Comparison of ENCODE assay signal across 6 cellular contexts in genomic region chrX:49155900-49156837, GRCh38. TPM values are rescaled to one million over a fixed set of nuclear protein-coding genes. Genes with fewer than 3 reads are reported as not detected.
DNase-seq lines count a peak whose midpoint lies in the region; ATAC-seq and TF ChIP-seq lines count a peak whose summit lies in the region.

No MANE protein-coding gene starts in this region.

- no peaks in the 10 kb centered on the region for H4K20me1 ChIP-seq in GM23338 (replicated peaks; ENCODE audit: insufficient read depth)

- TF ChIP-seq CTCF in GM23338 (conservative IDR thresholded peaks at IDR 0.05; ENCODE audit: low read depth in 2 of 2) (peak; percentile 52 to 83), gastrocnemius medialis (IDR thresholded peaks at IDR 0.05 in 4 of 5, conservative IDR thresholded peaks at IDR 0.05 in 1 of 5) (peak; percentile 57 to 85 (median 82))

- no peaks in the 10 kb centered on the region for H3K9me3 ChIP-seq in CD4-positive, CD25-positive, alpha-beta regulatory T cell (ENCODE audit: control insufficient read depth in 2 of 2, low read length in 2 of 2)
- H3K9me3 ChIP-seq in gastrocnemius medialis: no peaks in the 10 kb centered on the region

- H3K36me3 Mint-ChIP-seq in CD4-positive, CD25-positive, alpha-beta regulatory T cell: peaks cover under 1% of the 10 kb centered on the region
- H3K36me3 Mint-ChIP-seq in GM23338 (ENCODE audit: low read depth): no peaks in the 10 kb centered on the region
- H3K36me3 Mint-ChIP-seq in activated CD4-positive, alpha-beta memory T cell treated with anti-CD3 and anti-CD28 coated beads, Interleukin-2, amount 10 ng/mL, durations not matched to agents 7 days and 5 days (ENCODE audit: low read depth): no peaks in the 10 kb centered on the region

- DNase-seq in CD4-positive, CD25-positive, alpha-beta regulatory T cell: peak; percentile 78 to 86 (median 85)
- peak; percentile 91 for DNase-seq in GM23338 (ENCODE audit: low spot score)
- DNase-seq in NCI-H2029 (lab: John Stamatoyannopoulos, UW): peak; percentile 72
- peak; percentile 87 for DNase-seq in activated CD4-positive, alpha-beta memory T cell treated with anti-CD3 and anti-CD28 coated beads, Interleukin-2, amount 10 ng/mL, durations not matched to agents 7 days and 5 days
- peak; percentile 81 for DNase-seq in fibroblast of the conjunctiva (ENCODE audit: low read depth)
- peak; percentile 72 to 86 for DNase-seq in gastrocnemius medialis

- H3K4me3 ChIP-seq in CD4-positive, CD25-positive, alpha-beta regulatory T cell (ENCODE audit: low read depth, low read length): peak overlapping the region; percentile 57
- H3K4me3 ChIP-seq in GM23338 (peak overlapping the region; percentile 53), gastrocnemius medialis (peak overlapping the region; percentile 60 to 69 (median 66))

- no peaks in the 10 kb centered on the region for H3K9me2 ChIP-seq in GM23338 (ENCODE audit: insufficient read depth)

- peak; percentile 36 to 47 for TF ChIP-seq POLR2A in gastrocnemius medialis (IDR thresholded peaks at IDR 0.05)

- H3K4me2 ChIP-seq in GM23338: peak overlapping the region; percentile 79

- POLR2A ChIA-PET in activated CD4-positive, alpha-beta memory T cell treated with anti-CD3 and anti-CD28 coated beads, Interleukin-2, amount 10 ng/mL, durations not matched to agents 7 days and 5 days (lab: Charles Lee): interaction anchor here (0.6 to 0.9 kb wide), 4 partner anchors 10 to 77 kb away, joined by 3 to 6 read pairs (median 4); partner anchors contain the start of gene WDR45

- peak overlapping the region; percentile 89 to 98 (median 96) for H3K27ac Mint-ChIP-seq in CD4-positive, CD25-positive, alpha-beta regulatory T cell
- peak overlapping the region; percentile 98 for H3K27ac Mint-ChIP-seq in GM23338
- H3K27ac Mint-ChIP-seq in activated CD4-positive, alpha-beta memory T cell treated with anti-CD3 and anti-CD28 coated beads, Interleukin-2, amount 10 ng/mL, durations not matched to agents 7 days and 5 days: peak overlapping the region; percentile 94

- in situ Hi-C loops in gastrocnemius medialis (cut with MboI; ENCODE audit: low sequenced_read_pairs in 4 of 4): no loop called here

- H3K4me1 Mint-ChIP-seq in CD4-positive, CD25-positive, alpha-beta regulatory T cell: peaks cover 0 to 17% (median 10%) of the 10 kb centered on the region in 4 donors
- peaks cover 10% of the 10 kb centered on the region; the same call in 2 of the 3 replicates for H3K4me1 Mint-ChIP-seq in GM23338
- peaks cover 18% of the 10 kb centered on the region for H3K4me1 Mint-ChIP-seq in activated CD4-positive, alpha-beta memory T cell treated with anti-CD3 and anti-CD28 coated beads, Interleukin-2, amount 10 ng/mL, durations not matched to agents 7 days and 5 days

- H3K27me3 Mint-ChIP-seq in CD4-positive, CD25-positive, alpha-beta regulatory T cell: no peaks in the 10 kb centered on the region
- H3K27me3 Mint-ChIP-seq in GM23338 (ENCODE audit: insufficient read depth, low read depth, poor library complexity): peaks cover 6% of the 10 kb centered on the region
- H3K27me3 Mint-ChIP-seq in activated CD4-positive, alpha-beta memory T cell treated with anti-CD3 and anti-CD28 coated beads, Interleukin-2, amount 10 ng/mL, durations not matched to agents 7 days and 5 days: no peaks in the 10 kb centered on the region

- peak; percentile 95 to 97 for ATAC-seq in CD4-positive, CD25-positive, alpha-beta regulatory T cell (ENCODE audit: low read depth in 2 of 2)
- ATAC-seq in GM23338: peak; percentile 89
- peak; percentile 84 to 92 for ATAC-seq in gastrocnemius medialis

- CTCF ChIA-PET in activated CD4-positive, alpha-beta memory T cell treated with anti-CD3 and anti-CD28 coated beads, Interleukin-2, amount 10 ng/mL, durations not matched to agents 7 days and 5 days (lab: Charles Lee): interaction anchor here (0.6 to 2.2 kb wide), 21 partner anchors 10 to 198 kb away, joined by 3 to 18 read pairs (median 5); partner anchors contain the start of genes CCDC22, GRIPAP1, PLP2 and PPP1R3F

- H3K36me3 ChIP-seq in CD4-positive, CD25-positive, alpha-beta regulatory T cell (ENCODE audit: control insufficient read depth, insufficient read depth, low read length): no peaks in the 10 kb centered on the region
- H3K36me3 ChIP-seq in GM23338 (ENCODE audit: insufficient read depth) (no peaks in the 10 kb centered on the region), gastrocnemius medialis (no peaks in the 10 kb centered on the region)

- H3K4me3 Mint-ChIP-seq in CD4-positive, CD25-positive, alpha-beta regulatory T cell: peak overlapping the region; percentile 92 to 95 (median 93)
- peak overlapping the region; percentile 87 for H3K4me3 Mint-ChIP-seq in GM23338
- peak overlapping the region; percentile 89 for H3K4me3 Mint-ChIP-seq in activated CD4-positive, alpha-beta memory T cell treated with anti-CD3 and anti-CD28 coated beads, Interleukin-2, amount 10 ng/mL, durations not matched to agents 7 days and 5 days

- H3F3A ChIP-seq in GM23338 (replicated peaks; ENCODE audit: low read depth): no peaks in the 10 kb centered on the region

- H2AFZ ChIP-seq in GM23338: no peak overlapping the region

- no peaks in the 10 kb centered on the region for H3K4me1 ChIP-seq in CD4-positive, CD25-positive, alpha-beta regulatory T cell (ENCODE audit: control insufficient read depth, insufficient read depth, low read length, poor library complexity, severe bottlenecking)
- H3K4me1 ChIP-seq in GM23338 (ENCODE audit: insufficient read depth) (no peaks in the 10 kb centered on the region; the same call in 1 of the 2 replicates), gastrocnemius medialis (peaks cover 0 to 4% of the 10 kb centered on the region in 2 donors)

- intact Hi-C loops in gastrocnemius medialis (cut with DNase I; ENCODE audit: low total_unique reads): loop anchor here (1.0 to 2.0 kb wide), 2 partner anchors 30 to 31 kb away; partner anchors contain the start of gene PRICKLE3

- peaks cover 0 to 2% (median 0%) of the 10 kb centered on the region in 7 donors for H3K9me3 Mint-ChIP-seq in CD4-positive, CD25-positive, alpha-beta regulatory T cell
- no peaks in the 10 kb centered on the region; the same call in 2 of the 3 replicates for H3K9me3 Mint-ChIP-seq in GM23338
- H3K9me3 Mint-ChIP-seq in activated CD4-positive, alpha-beta memory T cell treated with anti-CD3 and anti-CD28 coated beads, Interleukin-2, amount 10 ng/mL, durations not matched to agents 7 days and 5 days: no peaks in the 10 kb centered on the region

- H3K27me3 ChIP-seq in CD4-positive, CD25-positive, alpha-beta regulatory T cell (ENCODE audit: control insufficient read depth, insufficient read depth, low read length): no peaks in the 10 kb centered on the region
- peaks cover 36% of the 10 kb centered on the region for H3K27me3 ChIP-seq in GM23338 (ENCODE audit: insufficient read depth)
- H3K27me3 ChIP-seq in gastrocnemius medialis: no peaks in the 10 kb centered on the region

- H3K27ac ChIP-seq in CD4-positive, CD25-positive, alpha-beta regulatory T cell (ENCODE audit: insufficient read depth, low read length, poor library complexity, severe bottlenecking): peak overlapping the region; percentile 82
- H3K27ac ChIP-seq in GM23338 (ENCODE audit: low read depth) (peak overlapping the region; percentile 94; the same call in 1 of the 2 replicates), gastrocnemius medialis (peak overlapping the region; percentile 89 to 96 (median 94))

- no peaks in the 10 kb centered on the region for H3K79me2 ChIP-seq in GM23338 (replicated peaks; ENCODE audit: insufficient read depth)

RNA-seq across cellular contexts. Expression of gene MAGIX, which starts 6.4 kb away (rescaled TPM):
- 0.57 TPM for total RNA-seq in CD4-positive, CD25-positive, alpha-beta regulatory T cell
- polyA plus RNA-seq in CD4-positive, CD25-positive, alpha-beta regulatory T cell: 1 to 10 TPM in 1 of 4 donors, under 1 TPM in 3; 0.49 to 1.0 (median 0.62) TPM
- 0.83 and 2.1 TPM in 2 replicates for total RNA-seq in GM23338 (2014; rRNA removed; shearing (Covaris generic))
- polyA plus RNA-seq in GM23338 (2016; fragmentation: Nextera tagmentation; extraction: Ambion mirVana): 0.66 and 1.6 TPM in 2 replicates
- total RNA-seq in activated CD4-positive, alpha-beta memory T cell treated with anti-CD3 and anti-CD28 coated beads, Interleukin-2, amount 10 ng/mL, durations not matched to agents 7 days and 5 days: 1 to 10 TPM; 1.6 to 2.0 TPM
- 1 to 10 TPM; 2.7 to 7.3 (median 5.3) TPM for total RNA-seq in gastrocnemius medialis

RNA-seq across cellular contexts. Expression of gene PLP2, which starts 15.5 kb away (rescaled TPM):
- total RNA-seq in CD4-positive, CD25-positive, alpha-beta regulatory T cell: 141 TPM
- 100 to 1,000 TPM; 222 to 354 (median 242) TPM for polyA plus RNA-seq in CD4-positive, CD25-positive, alpha-beta regulatory T cell
- total RNA-seq in GM23338 (2014; rRNA removed; shearing (Covaris generic)): 1.6 and 3.4 TPM in 2 replicates
- 9.5 and 10.1 TPM in 2 replicates for polyA plus RNA-seq in GM23338 (2016; fragmentation: Nextera tagmentation; extraction: Ambion mirVana)
- 100 to 1,000 TPM; 267 to 273 TPM for total RNA-seq in activated CD4-positive, alpha-beta memory T cell treated with anti-CD3 and anti-CD28 coated beads, Interleukin-2, amount 10 ng/mL, durations not matched to agents 7 days and 5 days
- total RNA-seq in gastrocnemius medialis: 10 to 100 TPM; 12.8 to 53.5 (median 32.5) TPM

RNA-seq across cellular contexts. Expression of gene PRICKLE3, which starts 30.0 kb away (rescaled TPM):
- 7.3 TPM for total RNA-seq in CD4-positive, CD25-positive, alpha-beta regulatory T cell
- 1 to 10 TPM; 2.7 to 4.7 (median 3.5) TPM for polyA plus RNA-seq in CD4-positive, CD25-positive, alpha-beta regulatory T cell
- 13.7 and 21.4 TPM in 2 replicates for total RNA-seq in GM23338 (2014; rRNA removed; shearing (Covaris generic))
- polyA plus RNA-seq in GM23338 (2016; fragmentation: Nextera tagmentation; extraction: Ambion mirVana): 4.7 and 5.2 TPM in 2 replicates
- total RNA-seq in activated CD4-positive, alpha-beta memory T cell treated with anti-CD3 and anti-CD28 coated beads, Interleukin-2, amount 10 ng/mL, durations not matched to agents 7 days and 5 days: 10 to 100 TPM; 19.0 to 20.3 TPM
- 10 to 100 TPM in 3 of 4 donors, 1 to 10 TPM in 1; 9.1 to 33.1 (median 21.3) TPM for total RNA-seq in gastrocnemius medialis

RNA-seq across cellular contexts. Expression of gene GPKOW, which starts 32.6 kb away (rescaled TPM):
- 17.4 TPM for total RNA-seq in CD4-positive, CD25-positive, alpha-beta regulatory T cell
- 10 to 100 TPM; 34.9 to 43.0 (median 37.7) TPM for polyA plus RNA-seq in CD4-positive, CD25-positive, alpha-beta regulatory T cell
- total RNA-seq in GM23338 (2014; rRNA removed; shearing (Covaris generic)): 15.1 and 22.9 TPM in 2 replicates
- polyA plus RNA-seq in GM23338 (2016; fragmentation: Nextera tagmentation; extraction: Ambion mirVana): 8.1 and 9.5 TPM in 2 replicates
- 10 to 100 TPM; 41.9 to 43.6 TPM for total RNA-seq in activated CD4-positive, alpha-beta memory T cell treated with anti-CD3 and anti-CD28 coated beads, Interleukin-2, amount 10 ng/mL, durations not matched to agents 7 days and 5 days
- 10 to 100 TPM; 35.2 to 41.3 (median 38.9) TPM for total RNA-seq in gastrocnemius medialis

RNA-seq across cellular contexts. Expression of gene SYP, which starts 43.8 kb away (rescaled TPM):
- 1.3 TPM for total RNA-seq in CD4-positive, CD25-positive, alpha-beta regulatory T cell
- under 1 TPM; 0.67 to 0.95 (median 0.84) TPM for polyA plus RNA-seq in CD4-positive, CD25-positive, alpha-beta regulatory T cell
- 7.3 and 9.1 TPM in 2 replicates for total RNA-seq in GM23338 (2014; rRNA removed; shearing (Covaris generic))
- 2.5 and 3.7 TPM in 2 replicates for polyA plus RNA-seq in GM23338 (2016; fragmentation: Nextera tagmentation; extraction: Ambion mirVana)
- 1 to 10 TPM; 1.1 to 1.2 TPM for total RNA-seq in activated CD4-positive, alpha-beta memory T cell treated with anti-CD3 and anti-CD28 coated beads, Interleukin-2, amount 10 ng/mL, durations not matched to agents 7 days and 5 days
- total RNA-seq in gastrocnemius medialis: 1 to 10 TPM in 1 of 4 donors, under 1 TPM in 3; 0.15 to 3.9 (median 0.40) TPM

Comparison
In these comparisons a context has a peak if more than half of its experiments do, and no peak if none do; other contexts are left out.
1. Peak in every context shown above with its lines: DNase-seq, ATAC-seq, H3K4me3 ChIP-seq and H3K27ac ChIP-seq.